8 cellular contexts compared by ENCODE assay signal in the genomic region with DNA sequence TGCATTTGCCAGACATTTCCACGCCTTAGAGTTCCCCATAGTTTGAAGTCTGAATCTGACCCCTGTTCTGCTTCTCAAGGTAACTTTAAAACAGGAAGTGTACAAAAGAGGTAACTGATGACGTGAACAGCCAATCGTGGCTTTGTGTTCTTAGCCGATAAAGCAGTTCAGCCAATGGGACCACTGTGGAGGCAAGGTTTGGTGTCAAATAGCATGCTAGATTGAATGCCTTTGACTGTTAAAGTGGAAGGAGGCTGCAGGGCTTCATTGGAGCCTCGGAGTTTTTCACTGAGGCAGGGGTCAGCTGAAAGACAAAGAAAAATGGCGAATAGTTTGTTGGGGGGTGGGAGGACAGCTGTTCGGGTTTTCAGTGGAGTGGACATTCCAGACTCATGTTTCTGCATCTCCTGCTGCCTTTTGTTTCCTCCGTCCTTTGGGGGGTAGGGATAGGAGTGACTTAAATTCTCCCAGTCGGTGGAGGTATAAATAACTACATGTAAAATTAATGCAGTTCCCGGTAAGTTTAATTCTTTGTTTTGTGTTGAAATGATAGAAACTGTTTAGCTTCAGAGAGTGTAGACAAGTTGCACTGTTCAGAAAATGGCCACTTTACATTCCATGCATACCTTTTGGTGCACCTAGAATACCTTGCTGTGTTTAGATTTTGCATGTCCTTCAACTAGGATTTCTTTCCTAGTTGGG. TPM values are rescaled to one million over a fixed set of nuclear protein-coding genes. Genes with fewer than 3 reads are reported as not detected.
DNase-seq lines count a peak whose midpoint lies in the region; ATAC-seq and TF ChIP-seq lines count a peak whose summit lies in the region.

No MANE protein-coding gene starts in this region.

- 1% methylated on average over 10 of the region's 10 CpGs for WGBS in esophagus muscularis mucosa

- no peak for TF ChIP-seq CTCF in esophagus muscularis mucosa (IDR thresholded peaks at IDR 0.05)

- H3K9me3 Mint-ChIP-seq in activated T-cell treated with anti-CD3 and anti-CD28 coated beads, Interleukin-2, amount 50 U/mL, for 4 hours: no peaks in the 10 kb centered on the region

- H3K9me3 ChIP-seq in esophagus muscularis mucosa: no peaks in the 10 kb centered on the region
- H3K9me3 ChIP-seq in muscle layer of colon (ENCODE audit: low read length): no peaks in the 10 kb centered on the region

- DNase-seq in Caki2 (ENCODE audit: low read depth) (peak; percentile 95), HUDEP-2 (lab: John Stamatoyannopoulos, UW; ENCODE audit: unreplicated experiment in 76 of 76) (peak in 74 of 76 experiments; percentile 14 to 92 (median 76)), OCI-M1 (lab: John Stamatoyannopoulos, UW) (peak; percentile 96), esophagus muscularis mucosa (ENCODE audit: extremely low spot score) (peak; percentile 94)
- peak; percentile 59 for DNase-seq in activated T-cell treated with anti-CD3 and anti-CD28 coated beads, Interleukin-2, amount 50 U/mL, for 4 hours
- peak; percentile 33 to 42 for DNase-seq in stimulated activated CD8-positive, alpha-beta memory T cell treated with anti-CD3 and anti-CD28 coated beads, Interleukin-7, amount 100 ng/mL, for 1 hour (ENCODE audit: low read depth in 2 of 2)

- peak overlapping the region; percentile 83 for H3K4me3 Mint-ChIP-seq in activated T-cell treated with anti-CD3 and anti-CD28 coated beads, Interleukin-2, amount 50 U/mL, for 4 hours

- peaks cover 5% of the 10 kb centered on the region for H3K36me3 Mint-ChIP-seq in activated T-cell treated with anti-CD3 and anti-CD28 coated beads, Interleukin-2, amount 50 U/mL, for 4 hours (ENCODE audit: insufficient read depth)

- H3K27ac ChIP-seq in esophagus muscularis mucosa (replicated peaks in 1 of 4) (peak overlapping the region; percentile 80 to 84 (median 82)), muscle layer of colon (ENCODE audit: low read depth, low read length) (peak overlapping the region; percentile 83)

- H3K4me1 Mint-ChIP-seq in activated T-cell treated with anti-CD3 and anti-CD28 coated beads, Interleukin-2, amount 50 U/mL, for 4 hours (ENCODE audit: low read depth): peaks cover 66% of the 10 kb centered on the region

- TF ChIP-seq POLR2A in esophagus muscularis mucosa (IDR thresholded peaks at IDR 0.05; ENCODE audit: low read depth): no peak

- peak overlapping the region; percentile 52 to 70 (median 62) for H3K4me3 ChIP-seq in esophagus muscularis mucosa
- H3K4me3 ChIP-seq in muscle layer of colon (ENCODE audit: low read depth in 1 of 2, low read length in 2 of 2): peak overlapping the region; percentile 47 to 60

- H3K9ac ChIP-seq in muscle layer of colon (ENCODE audit: low read length): peak overlapping the region; percentile 52

- intact Hi-C loops in esophagus muscularis mucosa (cut with DNase I): no loop called here

- peak; percentile 84 for ATAC-seq in GM21423 (IDR thresholded peaks at IDR 0.05; ENCODE audit: unreplicated experiment)
- ATAC-seq in activated T-cell treated with anti-CD3 and anti-CD28 coated beads, Interleukin-2, amount 50 U/mL, for 4 hours: peak; percentile 98 to 99

- no peak for TF ChIP-seq EP300 in esophagus muscularis mucosa (IDR thresholded peaks at IDR 0.05)

- in situ Hi-C loops in Caki2 (cut with HindIII; ENCODE audit: low pct_unique_long_range_greater_than_20kb, low sequenced_read_pairs): no loop called here

- H3K36me3 ChIP-seq in esophagus muscularis mucosa: no peaks in the 10 kb centered on the region
- no peaks in the 10 kb centered on the region for H3K36me3 ChIP-seq in muscle layer of colon (ENCODE audit: insufficient read depth, low read length)

- H3K27me3 ChIP-seq in esophagus muscularis mucosa (no peaks in the 10 kb centered on the region), muscle layer of colon (ENCODE audit: control insufficient read depth in 1 of 2, insufficient read depth in 2 of 2, low read length in 2 of 2) (no peaks in the 10 kb centered on the region)

- H3K4me1 ChIP-seq in esophagus muscularis mucosa (peaks cover 39 to 70% (median 60%) of the 10 kb centered on the region in 4 donors), muscle layer of colon (ENCODE audit: insufficient read depth, low read length) (peaks cover 40% of the 10 kb centered on the region)

- H3K27me3 Mint-ChIP-seq in activated T-cell treated with anti-CD3 and anti-CD28 coated beads, Interleukin-2, amount 50 U/mL, for 4 hours (ENCODE audit: low read depth): no peaks in the 10 kb centered on the region

RNA-seq across cellular contexts. Expression of a gene that starts 17.7 kb away (rescaled TPM):
- 16.2 and 25.6 TPM in 2 replicates for total RNA-seq in Caki2 (2014; rRNA removed; shearing (Covaris generic); ENCODE audit: low replicate concordance)
- 10 to 100 TPM; 59.8 to 72.8 (median 67.0) TPM for total RNA-seq in activated T-cell treated with anti-CD3 and anti-CD28 coated beads, Interleukin-2, amount 50 U/mL, for 4 hours
- total RNA-seq in esophagus muscularis mucosa: 10 to 100 TPM; 30.0 to 54.2 (median 46.6) TPM

RNA-seq across cellular contexts. Expression of a gene that starts 43.8 kb away (rescaled TPM):
- 1.3 and 4.2 TPM in 2 replicates for total RNA-seq in Caki2 (2014; rRNA removed; shearing (Covaris generic); ENCODE audit: low replicate concordance)
- total RNA-seq in activated T-cell treated with anti-CD3 and anti-CD28 coated beads, Interleukin-2, amount 50 U/mL, for 4 hours: under 1 TPM; 0.42 to 0.78 (median 0.57) TPM
- 10 to 100 TPM in 2 of 4 donors, 1 to 10 TPM in 2; 5.4 to 15.7 (median 9.2) TPM for total RNA-seq in esophagus muscularis mucosa

Comparison
In these comparisons a context has a peak if more than half of its experiments do, and no peak if none do; other contexts are left out.
1. Peak in every context shown above with its lines: DNase-seq, ATAC-seq, H3K4me3 ChIP-seq and H3K27ac ChIP-seq.
2. DNase-seq: peak in every context shown above with its lines; median percentile 96 in OCI-M1; 95 in Caki2; 94 in esophagus muscularis mucosa; 76 in HUDEP-2; 59 in activated T-cell treated with anti-CD3 and anti-CD28 coated beads, Interleukin-2, amount 50 U/mL, for 4 hours; 38 in stimulated activated CD8-positive, alpha-beta memory T cell treated with anti-CD3 and anti-CD28 coated beads, Interleukin-7, amount 100 ng/mL, for 1 hour.